Comparison of ENCODE assay signal across 10 cellular contexts in genomic region chr5:141590127-141590526, GRCh38.
"Had no signal": no experiment of that assay in that cellular context is flagged by ENCODE, and none has a peak within 500 bp of the region (broad histone marks: within the 10 kb centered on the region; RNA-seq: fewer than 3 reads in every experiment).

No MANE protein-coding gene starts in this region.

- H3K27ac Mint-ChIP-seq: T-helper 1 cell treated with Interleukin-12 subunit alpha and Interleukin-12 subunit beta and Interleukin-4 antibody, amounts not matched to agents 30 μg/mL and 1 μg/mL, for 36 hours had no signal

- H3K27me3 Mint-ChIP-seq: activated naive CD8-positive, alpha-beta T cell treated with anti-CD3 and anti-CD28 coated beads, Interleukin-2, amount 50 U/mL, for 24 hours had no signal

- ATAC-seq: activated CD4-positive, CD25-positive, alpha-beta regulatory T cell treated with anti-CD3 and anti-CD28 coated beads, Interleukin-2, amount 50 U/mL, for 24 hours; activated naive CD8-positive, alpha-beta T cell treated with anti-CD3 and anti-CD28 coated beads, Interleukin-2, amount 50 U/mL, for 24 hours; activated T-cell treated with anti-CD3 and anti-CD28 coated beads, Interleukin-2, amount 50 U/mL, for 72 hours; foreskin keratinocyte had no signal

- DNase-seq: activated CD4-positive, alpha-beta T cell treated with anti-CD3 and anti-CD28 coated beads, Interleukin-2, amount 50 U/mL, for 48 hours; activated naive CD8-positive, alpha-beta T cell treated with anti-CD3 and anti-CD28 coated beads, Interleukin-2, amount 50 U/mL, for 24 hours; activated T-cell treated with anti-CD3 and anti-CD28 coated beads, Interleukin-2, amount 50 U/mL, for 72 hours; foreskin keratinocyte; head of caudate nucleus; mesendoderm; retina had no signal

- H3K9me3 Mint-ChIP-seq: activated naive CD8-positive, alpha-beta T cell treated with anti-CD3 and anti-CD28 coated beads, Interleukin-2, amount 50 U/mL, for 24 hours; activated T-cell treated with anti-CD3 and anti-CD28 coated beads, Interleukin-2, amount 50 U/mL, for 72 hours; neural crest cell; T-helper 1 cell treated with Interleukin-12 subunit alpha and Interleukin-12 subunit beta and Interleukin-4 antibody, amounts not matched to agents 30 μg/mL and 1 μg/mL, for 36 hours had no signal

- H3K4me3 Mint-ChIP-seq: activated naive CD8-positive, alpha-beta T cell treated with anti-CD3 and anti-CD28 coated beads, Interleukin-2, amount 50 U/mL, for 24 hours; activated T-cell treated with anti-CD3 and anti-CD28 coated beads, Interleukin-2, amount 50 U/mL, for 72 hours; neural crest cell; T-helper 1 cell treated with Interleukin-12 subunit alpha and Interleukin-12 subunit beta and Interleukin-4 antibody, amounts not matched to agents 30 μg/mL and 1 μg/mL, for 36 hours had no signal
